Comparison of ENCODE assay signal across 1 cellular context in the genomic region with DNA sequence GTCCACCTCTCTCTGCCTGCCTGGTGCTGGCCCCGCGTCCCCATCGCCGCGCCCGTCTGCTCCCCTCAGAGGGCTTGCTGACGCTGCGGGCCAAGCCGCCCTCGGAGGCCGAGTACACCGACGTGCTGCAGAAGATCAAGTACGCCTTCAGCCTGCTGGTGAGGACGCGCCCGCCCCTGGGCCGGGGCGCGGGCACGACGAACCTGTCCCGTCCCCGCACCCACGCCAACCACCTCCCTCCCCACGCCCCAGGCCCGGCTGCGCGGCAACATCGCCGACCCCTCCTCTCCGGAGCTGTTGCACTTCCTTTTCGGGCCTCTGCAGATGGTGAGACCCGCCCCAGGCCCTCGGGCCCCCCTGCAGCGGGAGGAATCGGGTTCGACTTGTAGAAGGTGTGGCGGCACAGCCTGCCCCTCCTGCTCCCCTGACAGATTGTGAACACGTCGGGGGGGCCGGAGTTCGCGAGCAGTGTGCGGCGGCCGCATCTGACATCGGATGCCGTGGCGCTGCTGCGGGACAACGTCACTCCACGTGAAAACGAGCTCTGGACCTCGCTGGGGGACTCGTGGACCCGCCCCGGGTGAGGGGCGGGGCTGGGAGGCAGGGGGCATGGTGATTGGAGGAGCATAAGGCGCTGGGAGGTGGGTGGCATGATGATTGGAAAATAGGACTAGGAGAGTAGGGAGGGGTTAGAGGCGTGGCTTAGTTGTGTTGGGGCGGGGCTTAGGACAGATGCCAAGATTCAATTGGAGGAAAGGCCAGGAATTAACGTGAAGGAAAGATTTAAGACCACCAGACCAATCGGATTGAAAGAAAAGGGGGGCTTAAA.
TF ChIP-seq lines count a peak whose summit lies in the region.

No MANE protein-coding gene starts in this region.

TF ChIP-seq in SK-N-SH treated with all-trans-retinoic acid at 6 μM for 48 hours, 23 proteins besides CTCF, POLR2A, EP300 and RAD21 (continued from another document):
- TF ChIP-seq ISL1 (CRISPR knock-in tag; IDR thresholded peaks at IDR 0.05) (no peak), ZC3H10 (CRISPR knock-in tag; IDR thresholded peaks at IDR 0.05) (no peak), ZNF8 (CRISPR knock-in tag; IDR thresholded peaks at IDR 0.05) (no peak), ARNTL (CRISPR knock-in tag; IDR thresholded peaks at IDR 0.05; ENCODE audit: borderline replicate concordance, low read depth) (no peak), CSDC2 (CRISPR knock-in tag; IDR thresholded peaks at IDR 0.05) (no peak), PPARA (CRISPR knock-in tag; IDR thresholded peaks at IDR 0.05; ENCODE audit: borderline replicate concordance) (no peak)
- TF ChIP-seq, protein P1, sequence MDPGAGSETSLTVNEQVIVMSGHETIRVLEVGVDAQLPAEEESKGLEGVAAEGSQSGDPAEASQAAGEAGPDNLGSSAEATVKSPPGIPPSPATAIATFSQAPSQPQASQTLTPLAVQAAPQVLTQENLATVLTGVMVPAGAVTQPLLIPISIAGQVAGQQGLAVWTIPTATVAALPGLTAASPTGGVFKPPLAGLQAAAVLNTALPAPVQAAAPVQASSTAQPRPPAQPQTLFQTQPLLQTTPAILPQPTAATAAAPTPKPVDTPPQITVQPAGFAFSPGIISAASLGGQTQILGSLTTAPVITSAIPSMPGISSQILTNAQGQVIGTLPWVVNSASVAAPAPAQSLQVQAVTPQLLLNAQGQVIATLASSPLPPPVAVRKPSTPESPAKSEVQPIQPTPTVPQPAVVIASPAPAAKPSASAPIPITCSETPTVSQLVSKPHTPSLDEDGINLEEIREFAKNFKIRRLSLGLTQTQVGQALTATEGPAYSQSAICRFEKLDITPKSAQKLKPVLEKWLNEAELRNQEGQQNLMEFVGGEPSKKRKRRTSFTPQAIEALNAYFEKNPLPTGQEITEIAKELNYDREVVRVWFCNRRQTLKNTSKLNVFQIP (CRISPR knock-in tag; IDR thresholded peaks at IDR 0.05; ENCODE audit: borderline replicate concordance, low read depth): no peak
